In the genomic region with DNA sequence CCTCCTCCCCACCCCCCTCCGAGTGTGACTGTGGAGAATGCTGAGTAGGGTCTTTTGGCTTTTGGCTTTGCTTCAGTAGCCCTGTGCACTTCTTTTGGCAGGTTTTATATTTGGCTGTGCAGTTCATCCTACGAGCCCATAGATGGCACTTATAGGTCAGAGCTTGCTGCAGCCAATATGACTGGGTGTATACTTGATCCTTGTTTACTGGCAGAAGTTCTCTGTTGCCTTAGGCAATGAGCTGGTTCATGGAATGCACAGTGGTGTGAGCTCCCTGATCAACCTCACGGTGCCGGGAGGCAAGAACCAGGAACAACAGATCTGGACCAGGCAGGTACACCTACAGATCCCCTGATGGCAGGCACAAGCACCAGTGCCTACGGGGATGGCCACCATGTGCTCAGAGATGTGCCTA, we compare ENCODE assay signal across 1 cellular context.
TF ChIP-seq lines count a peak whose summit lies in the region.

No MANE protein-coding gene starts in this region.

TF ChIP-seq in H1, 55 proteins besides CTCF, POLR2A, EP300 and RAD21:
- TF ChIP-seq MAFK (IDR thresholded peaks at IDR 0.05; ENCODE audit: low read depth, low read length) (peak; percentile 43; the same call in 1 of the 2 replicates), TAF7 (optimal IDR thresholded peaks at IDR 0.05; ENCODE audit: borderline replicate concordance, low read depth, low read length) (no peak)
